In genomic region chr11:31069447-31070205, GRCh38 we compare ENCODE assay signal across 13 cellular contexts.
DNase-seq lines count a peak whose midpoint lies in the region; ATAC-seq, FAIRE-seq and TF ChIP-seq lines count a peak whose summit lies in the region.
"Had no signal": no experiment of that assay in that cellular context is flagged by ENCODE, and none has a peak within 500 bp of the region (broad histone marks: within the 10 kb centered on the region; RNA-seq: fewer than 3 reads in every experiment).

No MANE protein-coding gene starts in this region.

- H3K4me3 ChIP-seq in A549: no peak overlapping the region
- H3K4me3 ChIP-seq: BLaER1 had no signal

- peaks cover 2% of the 10 kb centered on the region for H3K27me3 Mint-ChIP-seq in osteocyte (ENCODE audit: unreplicated experiment)
- no peaks in the 10 kb centered on the region for H3K27me3 Mint-ChIP-seq in activated CD8-positive, alpha-beta T cell treated with anti-CD3 and anti-CD28 coated beads, Interleukin-2, amount 10 ng/mL, durations not matched to agents 7 days and 5 days (ENCODE audit: low read depth)
- H3K27me3 Mint-ChIP-seq: CD8-positive, alpha-beta memory T cell; IgD-negative memory B cell had no signal

- POLR2A ChIA-PET in A549 (lab: Yijun Ruan, JAX): interaction anchor here (1.4 kb wide), 1 partner anchor 77 kb away, joined by 3 read pairs; no protein-coding TSS in a partner anchor
- POLR2A ChIA-PET in activated CD8-positive, alpha-beta T cell treated with anti-CD3 and anti-CD28 coated beads, Interleukin-2, amount 10 ng/mL, durations not matched to agents 7 days and 5 days (lab: Charles Lee): no interaction called here

- H3K9me3 ChIP-seq in A549: peaks cover 5% of the 10 kb centered on the region; the same call in 1 of the 3 replicates
- H3K9me3 ChIP-seq: BLaER1 had no signal

- no peaks in the 10 kb centered on the region for H3K36me3 Mint-ChIP-seq in osteocyte (ENCODE audit: unreplicated experiment)
- no peaks in the 10 kb centered on the region for H3K36me3 Mint-ChIP-seq in activated CD8-positive, alpha-beta T cell treated with anti-CD3 and anti-CD28 coated beads, Interleukin-2, amount 10 ng/mL, durations not matched to agents 7 days and 5 days (ENCODE audit: low read depth)
- H3K36me3 Mint-ChIP-seq: CD8-positive, alpha-beta memory T cell; IgD-negative memory B cell had no signal

- peak; percentile 84 to 91 for ATAC-seq in A549
- ATAC-seq in activated CD8-positive, alpha-beta T cell treated with anti-CD3 and anti-CD28 coated beads, Interleukin-2, amount 10 ng/mL, durations not matched to agents 7 days and 5 days: no peak
- ATAC-seq: HCT116 had no signal

- WGBS in A549 (ENCODE audit: missing lambda C conversion rate): 0% methylated on average over 1 of the region's 1 CpG

- DNase-seq in A549 (ENCODE audit: low read depth in 1 of 2, low spot score in 1 of 2) (peak in 1 of 2 experiments; percentile 75), DMS114 treated with DMSO at 0.1 percent for 48 hours (lab: John Stamatoyannopoulos, UW; ENCODE audit: unreplicated experiment) (peak; percentile 98), astrocyte of the hippocampus (ENCODE audit: low read depth, low spot score) (peak; percentile 20), kidney tubule cell (ENCODE audit: low spot score) (peak; percentile 80), osteocyte (ENCODE audit: extremely low spot score, unreplicated experiment) (no peak), OCI-M1 (lab: John Stamatoyannopoulos, UW) (no peak)
- no peak for DNase-seq in activated CD8-positive, alpha-beta T cell treated with anti-CD3 and anti-CD28 coated beads, Interleukin-2, amount 10 ng/mL, durations not matched to agents 7 days and 5 days
- DNase-seq: AML-193; CD8-positive, alpha-beta memory T cell had no signal

- peak overlapping the region; percentile 29 to 66; a peak in 5 of 6 replicates for H3K27ac ChIP-seq in A549
- H3K27ac ChIP-seq: BLaER1 had no signal

- peak; percentile 23 for FAIRE-seq in A549 (lab: Jason Lieb, UNC)
- FAIRE-seq: H54 had no signal

- no peak for TF ChIP-seq RAD21 in A549 (conservative IDR thresholded peaks at IDR 0.05 in 1 of 2, IDR thresholded peaks at IDR 0.05 in 1 of 2)

- peak in 1 of 2 experiments; percentile 26; a peak in 2 of 5 replicates for TF ChIP-seq EP300 in A549 (IDR thresholded peaks at IDR 0.05)

- H3K4me2 ChIP-seq in A549: peak overlapping the region; percentile 46
- H3K4me2 ChIP-seq: BLaER1 had no signal

- no peak overlapping the region for H3K4me3 Mint-ChIP-seq in osteocyte (ENCODE audit: unreplicated experiment)
- H3K4me3 Mint-ChIP-seq in activated CD8-positive, alpha-beta T cell treated with anti-CD3 and anti-CD28 coated beads, Interleukin-2, amount 10 ng/mL, durations not matched to agents 7 days and 5 days: no peak overlapping the region
- H3K4me3 Mint-ChIP-seq: CD8-positive, alpha-beta memory T cell; IgD-negative memory B cell had no signal

- H3K9me3 Mint-ChIP-seq in osteocyte (ENCODE audit: unreplicated experiment): no peaks in the 10 kb centered on the region
- no peaks in the 10 kb centered on the region for H3K9me3 Mint-ChIP-seq in activated CD8-positive, alpha-beta T cell treated with anti-CD3 and anti-CD28 coated beads, Interleukin-2, amount 10 ng/mL, durations not matched to agents 7 days and 5 days (ENCODE audit: insufficient read depth)

- TF ChIP-seq CTCF in A549 (IDR thresholded peaks at IDR 0.05) (no peak), osteocyte (IDR thresholded peaks at IDR 0.05) (no peak)

- TF ChIP-seq POLR2A in A549 (IDR thresholded peaks at IDR 0.05; ENCODE audit: low read length): no peak

- H3K27ac Mint-ChIP-seq in osteocyte (ENCODE audit: unreplicated experiment): no peak overlapping the region
- H3K27ac Mint-ChIP-seq in activated CD8-positive, alpha-beta T cell treated with anti-CD3 and anti-CD28 coated beads, Interleukin-2, amount 10 ng/mL, durations not matched to agents 7 days and 5 days: no peak overlapping the region
- H3K27ac Mint-ChIP-seq: CD8-positive, alpha-beta memory T cell had no signal

- CTCF ChIA-PET in A549 (lab: Yijun Ruan, JAX): no interaction called here
- CTCF ChIA-PET in activated CD8-positive, alpha-beta T cell treated with anti-CD3 and anti-CD28 coated beads, Interleukin-2, amount 10 ng/mL, durations not matched to agents 7 days and 5 days (lab: Charles Lee): no interaction called here

- H3K4me1 Mint-ChIP-seq in osteocyte (ENCODE audit: unreplicated experiment): no peaks in the 10 kb centered on the region
- no peaks in the 10 kb centered on the region for H3K4me1 Mint-ChIP-seq in activated CD8-positive, alpha-beta T cell treated with anti-CD3 and anti-CD28 coated beads, Interleukin-2, amount 10 ng/mL, durations not matched to agents 7 days and 5 days (ENCODE audit: low read depth)
- H3K4me1 Mint-ChIP-seq: CD8-positive, alpha-beta memory T cell; IgD-negative memory B cell had no signal

- H3K4me1 ChIP-seq in A549: peaks cover 19% of the 10 kb centered on the region; the same call in 2 of the 3 replicates
- H3K4me1 ChIP-seq: BLaER1 had no signal

TF ChIP-seq in A549, 52 proteins besides CTCF, POLR2A, EP300 and RAD21:
- TF ChIP-seq RCOR1 (IDR thresholded peaks at IDR 0.05; ENCODE audit: low read depth, low read length): no peak
- no peak for TF ChIP-seq TP53 (CRISPR knock-in tag; IDR thresholded peaks at IDR 0.05)
- TF ChIP-seq, protein P1, sequence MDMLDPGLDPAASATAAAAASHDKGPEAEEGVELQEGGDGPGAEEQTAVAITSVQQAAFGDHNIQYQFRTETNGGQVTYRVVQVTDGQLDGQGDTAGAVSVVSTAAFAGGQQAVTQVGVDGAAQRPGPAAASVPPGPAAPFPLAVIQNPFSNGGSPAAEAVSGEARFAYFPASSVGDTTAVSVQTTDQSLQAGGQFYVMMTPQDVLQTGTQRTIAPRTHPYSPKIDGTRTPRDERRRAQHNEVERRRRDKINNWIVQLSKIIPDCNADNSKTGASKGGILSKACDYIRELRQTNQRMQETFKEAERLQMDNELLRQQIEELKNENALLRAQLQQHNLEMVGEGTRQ (IDR thresholded peaks at IDR 0.05): no peak
- 0 out of 2 replicates have a peak, but pooled peaks have one; percentile 12 for TF ChIP-seq FOSL2 (IDR thresholded peaks at IDR 0.05)
- peak; percentile 53 for TF ChIP-seq FOSL2 (CRISPR knock-in tag; IDR thresholded peaks at IDR 0.05)
- TF ChIP-seq, protein P2, sequence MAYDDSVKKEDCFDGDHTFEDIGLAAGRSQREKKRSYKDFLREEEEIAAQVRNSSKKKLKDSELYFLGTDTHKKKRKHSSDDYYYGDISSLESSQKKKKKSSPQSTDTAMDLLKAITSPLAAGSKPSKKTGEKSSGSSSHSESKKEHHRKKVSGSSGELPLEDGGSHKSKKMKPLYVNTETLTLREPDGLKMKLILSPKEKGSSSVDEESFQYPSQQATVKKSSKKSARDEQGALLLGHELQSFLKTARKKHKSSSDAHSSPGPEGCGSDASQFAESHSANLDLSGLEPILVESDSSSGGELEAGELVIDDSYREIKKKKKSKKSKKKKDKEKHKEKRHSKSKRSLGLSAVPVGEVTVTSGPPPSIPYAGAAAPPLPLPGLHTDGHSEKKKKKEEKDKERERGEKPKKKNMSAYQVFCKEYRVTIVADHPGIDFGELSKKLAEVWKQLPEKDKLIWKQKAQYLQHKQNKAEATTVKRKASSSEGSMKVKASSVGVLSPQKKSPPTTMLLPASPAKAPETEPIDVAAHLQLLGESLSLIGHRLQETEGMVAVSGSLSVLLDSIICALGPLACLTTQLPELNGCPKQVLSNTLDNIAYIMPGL (CRISPR knock-in tag; IDR thresholded peaks at IDR 0.05; ENCODE audit: borderline replicate concordance): no peak
- peak; percentile 19; the same call in 1 of the 2 replicates for TF ChIP-seq JUNB (IDR thresholded peaks at IDR 0.05)
- TF ChIP-seq GATA3 (IDR thresholded peaks at IDR 0.05; ENCODE audit: borderline replicate concordance): peak; percentile 42; the same call in 1 of the 2 replicates
- no peak for TF ChIP-seq CBX2 (IDR thresholded peaks at IDR 0.05; ENCODE audit: borderline replicate concordance, low read depth)
- TF ChIP-seq, protein P3, sequence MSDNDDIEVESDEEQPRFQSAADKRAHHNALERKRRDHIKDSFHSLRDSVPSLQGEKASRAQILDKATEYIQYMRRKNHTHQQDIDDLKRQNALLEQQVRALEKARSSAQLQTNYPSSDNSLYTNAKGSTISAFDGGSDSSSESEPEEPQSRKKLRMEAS (IDR thresholded peaks at IDR 0.05): 0 out of 2 replicates have a peak, but pooled peaks have one; percentile 20
- TF ChIP-seq HOXB13 (CRISPR knock-in tag; IDR thresholded peaks at IDR 0.05; ENCODE audit: low read depth): no peak
- no peak for TF ChIP-seq RFX5 (IDR thresholded peaks at IDR 0.05)
- TF ChIP-seq BCL3 (IDR thresholded peaks at IDR 0.05): 0 out of 3 replicates have a peak, but pooled peaks have one; percentile 36
- TF ChIP-seq ZFP36 (IDR thresholded peaks at IDR 0.05; ENCODE audit: borderline replicate concordance, partially characterized antibody): no peak
- TF ChIP-seq MAFK (IDR thresholded peaks at IDR 0.05; ENCODE audit: partially characterized antibody): no peak

Comparison
In these comparisons a context has a peak if more than half of its experiments do, and no peak if none do; other contexts are left out.
1. DNase-seq: peak in DMS114 treated with DMSO at 0.1 percent for 48 hours (single experiment), astrocyte of the hippocampus (single experiment) and kidney tubule cell (single experiment); none in osteocyte (single experiment), activated CD8-positive, alpha-beta T cell treated with anti-CD3 and anti-CD28 coated beads, Interleukin-2, amount 10 ng/mL, durations not matched to agents 7 days and 5 days (single experiment) and OCI-M1 (single experiment).